10 cellular contexts compared by ENCODE assay signal in genomic region chr4:89753601-89754066, GRCh38.
DNase-seq lines count a peak whose midpoint lies in the region; ATAC-seq, FAIRE-seq and TF ChIP-seq lines count a peak whose summit lies in the region.
"Had no signal": no experiment of that assay in that cellular context is flagged by ENCODE, and none has a peak within 500 bp of the region (broad histone marks: within the 10 kb centered on the region; RNA-seq: fewer than 3 reads in every experiment).

No MANE protein-coding gene starts in this region.

- peaks cover 0 to 16% (median 8%) of the 10 kb centered on the region in 12 donors for H3K4me1 ChIP-seq in heart left ventricle
- H3K4me1 ChIP-seq in aorta (ENCODE audit: control insufficient read depth in 1 of 2, insufficient read depth in 2 of 2, low read length in 2 of 2) = no peaks in the 10 kb centered on the region

- H3K4me3 ChIP-seq in heart left ventricle (no peak overlapping the region), astrocyte of the spinal cord (ENCODE audit: low read depth, low read length) (no peak overlapping the region), aorta (ENCODE audit: low read length in 2 of 2) (no peak overlapping the region)
- H3K4me3 ChIP-seq: HAP-1 had no signal

- peak; percentile 92 for FAIRE-seq in urothelium cell line (lab: Jason Lieb, UNC)

- TF ChIP-seq POLR2A in heart left ventricle (IDR thresholded peaks at IDR 0.05) = no peak

- 28 to 48% (median 34%) methylated on average over 5 of the region's 5 CpGs for WGBS in heart left ventricle, 4 donors
- WGBS in aorta, 2 donors = 8 to 11% methylated on average over 5 of the region's 5 CpGs

- TF ChIP-seq CTCF in heart left ventricle (IDR thresholded peaks at IDR 0.05) (no peak), astrocyte of the spinal cord (IDR thresholded peaks at IDR 0.05; ENCODE audit: low read depth, low read length) (no peak)

- intact Hi-C loops in heart left ventricle (cut with DNase I) (no loop called here), Right ventricle myocardium inferior (cut with DNase I) (no loop called here), left colon (cut with DNase I, micrococcal nuclease) (no loop called here), aorta (cut with DNase I) (no loop called here)

- DNase-seq in heart left ventricle = no peak
- DNase-seq in Right ventricle myocardium inferior (ENCODE audit: missing footprints) = no peak
- peak; percentile 94 for DNase-seq in astrocyte of the spinal cord (ENCODE audit: low read depth, low spot score)
- no peak for DNase-seq in left colon
- peak; percentile 49 for DNase-seq in urothelium cell line (ENCODE audit: low spot score)
- DNase-seq in aorta = no peak
- DNase-seq: stimulated activated CD4-positive, alpha-beta T cell treated with anti-CD3 and anti-CD28 coated beads, Interleukin-4, amount 100 ng/mL, for 24 hours had no signal

- no peaks in the 10 kb centered on the region for H3K36me3 ChIP-seq in heart left ventricle
- no peaks in the 10 kb centered on the region for H3K36me3 ChIP-seq in aorta (ENCODE audit: control insufficient read depth in 1 of 2, insufficient read depth in 2 of 2, low read length in 1 of 2)
- H3K36me3 ChIP-seq: HAP-1 had no signal

- no peaks in the 10 kb centered on the region for H3K27me3 ChIP-seq in heart left ventricle
- no peaks in the 10 kb centered on the region for H3K27me3 ChIP-seq in aorta (ENCODE audit: control insufficient read depth in 1 of 2, insufficient read depth in 2 of 2, low read length in 1 of 2)

- in situ Hi-C loops in astrocyte of the spinal cord (cut with HindIII; ENCODE audit: low sequenced_read_pairs) = no loop called here

- H3K9me3 ChIP-seq in heart left ventricle = no peaks in the 10 kb centered on the region
- H3K9me3 ChIP-seq in aorta (ENCODE audit: control insufficient read depth, low read length) = no peaks in the 10 kb centered on the region
- H3K9me3 ChIP-seq: HAP-1 had no signal

- H3K27ac ChIP-seq in heart left ventricle = peak overlapping the region in 8 of 12 donors; percentile 21 to 49 (median 42)
- no peak overlapping the region for H3K27ac ChIP-seq in aorta (ENCODE audit: low read depth in 1 of 2, low read length in 2 of 2)

- ATAC-seq in heart left ventricle = peak in 1 of 4 donors; percentile 16
- no peak for ATAC-seq in Right ventricle myocardium inferior
- ATAC-seq in left colon = peak; percentile 52
- no peak for ATAC-seq in HG03460 (IDR thresholded peaks at IDR 0.05; ENCODE audit: unreplicated experiment)
- ATAC-seq in GM18502 (IDR thresholded peaks at IDR 0.05; ENCODE audit: poor library complexity, unreplicated experiment) = no peak
- ATAC-seq in aorta (ENCODE audit: low FRiP score) = no peak

Comparison
In these comparisons a context has a peak if more than half of its experiments do, and no peak if none do; other contexts are left out.
1. DNase-seq: peak in astrocyte of the spinal cord (single experiment) and urothelium cell line (single experiment); none in heart left ventricle (0 of 5), Right ventricle myocardium inferior (single experiment), left colon (0 of 2) and aorta (0 of 2).
2. H3K27ac ChIP-seq: peak in heart left ventricle (8 of 12); none in aorta (0 of 2).